Comparison of ENCODE assay signal across 11 cellular contexts in genomic region chr10:124670849-124671248, GRCh38.
A peak's percentile ranks its signal among the peaks of the same experiment; 100 is the strongest.
DNase-seq lines count a peak whose midpoint lies in the region; ATAC-seq and TF ChIP-seq lines count a peak whose summit lies in the region.
"Had no signal": no experiment of that assay in that cellular context is flagged by ENCODE, and none has a peak within 500 bp of the region (broad histone marks: within the 10 kb centered on the region; RNA-seq: fewer than 3 reads in every experiment).

No MANE protein-coding gene starts in this region.

- DNase-seq in Ammon's horn (ENCODE audit: low spot score), result peak; percentile 82
- DNase-seq in HL-60 (ENCODE audit: low read depth in 1 of 2, low spot score in 1 of 2), result peak; percentile 40 to 61
- DNase-seq in naive thymus-derived CD8-positive, alpha-beta T cell, result peak in 4 of 10 donors; percentile 16 to 48 (median 28)
- DNase-seq in NCI-H82 (lab: John Stamatoyannopoulos, UW), result no peak
- DNase-seq in SKM-1 treated with dmso at 0.1 percent for 144 hours (lab: John Stamatoyannopoulos, UW; ENCODE audit: unreplicated experiment), result no peak
- no peak for DNase-seq in NCI-H524 treated with DMSO at 0.1 percent for 48 hours (lab: John Stamatoyannopoulos, UW)
- DNase-seq: HFFc6, transverse colon had no signal

- H3K36me3 Mint-ChIP-seq in brain, result peaks cover 8% of the 10 kb centered on the region
- H3K36me3 Mint-ChIP-seq in naive thymus-derived CD8-positive, alpha-beta T cell, result no peaks in the 10 kb centered on the region

- H3K4me3 ChIP-seq in HL-60 (replicated peaks; ENCODE audit: insufficient read depth, low read length), result no peak overlapping the region
- H3K4me3 ChIP-seq: PC-9, transverse colon had no signal

- no peaks in the 10 kb centered on the region for H3K9me3 Mint-ChIP-seq in brain
- no peaks in the 10 kb centered on the region for H3K9me3 Mint-ChIP-seq in naive thymus-derived CD8-positive, alpha-beta T cell
- H3K9me3 Mint-ChIP-seq: HFFc6 had no signal

- peak overlapping the region; percentile 59 for H3K27ac ChIP-seq in HL-60 (replicated peaks)
- H3K27ac ChIP-seq: PC-9 had no signal

- peak overlapping the region; percentile 81 to 97 (median 95) for H3K27ac Mint-ChIP-seq in brain
- peak overlapping the region; percentile 47 to 93 (median 88) for H3K27ac Mint-ChIP-seq in naive thymus-derived CD8-positive, alpha-beta T cell
- H3K27ac Mint-ChIP-seq: HFFc6 had no signal

- peaks cover 78% of the 10 kb centered on the region for H3K4me1 Mint-ChIP-seq in brain
- peaks cover 38 to 85% (median 67%) of the 10 kb centered on the region in 4 donors for H3K4me1 Mint-ChIP-seq in naive thymus-derived CD8-positive, alpha-beta T cell

- no peaks in the 10 kb centered on the region for H3K27me3 ChIP-seq in HL-60 (ENCODE audit: insufficient read depth, poor library complexity, severe bottlenecking)
- H3K27me3 ChIP-seq: transverse colon had no signal

- peak; percentile 79 to 81 for ATAC-seq in naive thymus-derived CD8-positive, alpha-beta T cell
- ATAC-seq in GM21360 (IDR thresholded peaks at IDR 0.05; ENCODE audit: unreplicated experiment), result no peak

- H3K4me3 Mint-ChIP-seq in brain, result peak overlapping the region in 1 of 5 experiments; percentile 2
- H3K4me3 Mint-ChIP-seq in naive thymus-derived CD8-positive, alpha-beta T cell, result peak overlapping the region in 8 of 10 donors; percentile 41 to 82 (median 75)
- H3K4me3 Mint-ChIP-seq: HFFc6 had no signal

- POLR2A ChIA-PET in naive thymus-derived CD8-positive, alpha-beta T cell (lab: Charles Lee), result interaction anchor here (0.8 to 7.9 kb wide), 11 partner anchors 8 to 52 kb away, joined by 3 to 48 read pairs (median 4); no protein-coding TSS in a partner anchor

- no peak for TF ChIP-seq CTCF in HL-60 (IDR thresholded peaks at IDR 0.05; ENCODE audit: insufficient read depth, low read length)
- TF ChIP-seq CTCF in brain (conservative IDR thresholded peaks at IDR 0.05), result no peak

- H3K27me3 Mint-ChIP-seq in brain, result no peaks in the 10 kb centered on the region
- H3K27me3 Mint-ChIP-seq in naive thymus-derived CD8-positive, alpha-beta T cell, result no peaks in the 10 kb centered on the region

Comparison
In these comparisons a context has a peak if more than half of its experiments do, and no peak if none do; other contexts are left out.
1. DNase-seq: peak in Ammon's horn (single experiment) and HL-60 (2 of 2); none in NCI-H82 (single experiment), SKM-1 treated with dmso at 0.1 percent for 144 hours (single experiment) and NCI-H524 treated with DMSO at 0.1 percent for 48 hours (single experiment).